36 cellular contexts compared by ENCODE assay signal in the genomic region with DNA sequence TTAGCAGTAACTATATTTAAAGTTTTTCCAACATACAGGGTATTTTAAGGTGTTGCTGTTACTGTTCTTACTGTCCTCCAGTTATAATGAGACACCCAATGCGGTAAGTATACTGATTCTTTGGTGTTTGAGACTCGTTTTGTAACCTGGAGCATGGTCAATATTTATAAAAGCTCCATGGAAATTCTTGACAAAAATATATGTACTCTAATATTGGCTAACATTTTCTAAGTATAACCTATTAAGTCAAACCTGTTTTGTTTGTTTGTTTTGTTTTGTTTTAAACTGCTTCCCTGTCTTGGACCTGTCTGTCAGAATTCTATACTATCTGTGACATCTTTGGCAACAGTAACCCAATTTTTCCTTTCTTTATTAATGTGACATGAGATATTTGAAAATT.
"Had no signal": no experiment of that assay in that cellular context is flagged by ENCODE, and none has a peak within 500 bp of the region (broad histone marks: within the 10 kb centered on the region; RNA-seq: fewer than 3 reads in every experiment).

No MANE protein-coding gene starts in this region.

- H3K27ac Mint-ChIP-seq: activated naive CD4-positive, alpha-beta T cell treated with anti-CD3 and anti-CD28 coated beads for 36 hours; activated naive CD4-positive, alpha-beta T cell treated with anti-CD3 and anti-CD28 coated beads, Interleukin-2, amount 10 ng/mL, durations not matched to agents 7 days and 5 days; activated naive CD4-positive, alpha-beta T cell treated with anti-CD3 and anti-CD28 coated beads, Interleukin-2, amount 50 U/mL, for 24 hours; activated naive CD4-positive, alpha-beta T cell treated with anti-CD3 and anti-CD28 coated beads, Interleukin-2, amount 50 U/mL, for 72 hours; activated naive CD8-positive, alpha-beta T cell; activated naive CD8-positive, alpha-beta T cell treated with anti-CD3 and anti-CD28 coated beads for 36 hours; activated naive CD8-positive, alpha-beta T cell treated with anti-CD3 and anti-CD28 coated beads, Interleukin-2, amount 10 ng/mL, durations not matched to agents 7 days and 5 days; activated naive CD8-positive, alpha-beta T cell treated with anti-CD3 and anti-CD28 coated beads, Interleukin-2, amount 50 U/mL, for 24 hours; activated T-cell treated with anti-CD3 and anti-CD28 coated beads, Interleukin-2, amount 50 U/mL, for 72 hours; activated T-helper 1 cell treated with anti-CD3 and anti-CD28 coated beads, Interleukin-12 subunit alpha, Interleukin-12 subunit beta, Interleukin-2, Interleukin-4 antibody, amounts not matched to agents 30 ng/mL and 10 ng/mL and 1 ng/mL, durations not matched to agents 14 hours and 24 hours and 36 hours; activated T-helper 17 cell treated with anti-CD3 and anti-CD28 coated beads, Interleukin-2, amount 50 U/mL, for 72 hours; activated T-helper 2 cell treated with anti-CD3 and anti-CD28 coated beads, Interferon-gamma antibody, Interleukin-2, Interleukin-4, amounts not matched to agents 10 μg/mL and 5 μg/mL and 100 μg/mL, durations not matched to agents 14 hours and 24 hours and 36 hours; brain had no signal

- ATAC-seq: activated naive CD4-positive, alpha-beta T cell treated with anti-CD3 and anti-CD28 coated beads, Interleukin-2, amount 50 U/mL, for 72 hours; activated naive CD8-positive, alpha-beta T cell treated with anti-CD3 and anti-CD28 coated beads, Interleukin-2, amount 50 U/mL, for 24 hours; activated T-cell treated with anti-CD3 and anti-CD28 coated beads, Interleukin-2, amount 50 U/mL, for 4 hours; activated T-cell treated with anti-CD3 and anti-CD28 coated beads, Interleukin-2, amount 50 U/mL, for 72 hours; activated T-helper 17 cell treated with anti-CD3 and anti-CD28 coated beads, Interleukin-2, amount 50 U/mL, for 72 hours; body of pancreas had no signal

- H3K27ac ChIP-seq: adrenal gland, ascending aorta, body of pancreas, brain microvascular endothelial cell, cardiac muscle cell had no signal

- H3K36me3 Mint-ChIP-seq: activated naive CD4-positive, alpha-beta T cell treated with anti-CD3 and anti-CD28 coated beads, Interleukin-2, amount 10 ng/mL, durations not matched to agents 7 days and 5 days; activated naive CD8-positive, alpha-beta T cell treated with anti-CD3 and anti-CD28 coated beads for 36 hours; activated naive CD8-positive, alpha-beta T cell treated with anti-CD3 and anti-CD28 coated beads, Interleukin-2, amount 10 ng/mL, durations not matched to agents 7 days and 5 days; brain had no signal

- H3K4me3 Mint-ChIP-seq: activated naive CD4-positive, alpha-beta T cell treated with anti-CD3 and anti-CD28 coated beads for 36 hours; activated naive CD4-positive, alpha-beta T cell treated with anti-CD3 and anti-CD28 coated beads, Interleukin-2, amount 10 ng/mL, durations not matched to agents 7 days and 5 days; activated naive CD4-positive, alpha-beta T cell treated with anti-CD3 and anti-CD28 coated beads, Interleukin-2, amount 50 U/mL, for 24 hours; activated naive CD8-positive, alpha-beta T cell; activated naive CD8-positive, alpha-beta T cell treated with anti-CD3 and anti-CD28 coated beads for 36 hours; activated naive CD8-positive, alpha-beta T cell treated with anti-CD3 and anti-CD28 coated beads, Interleukin-2, amount 10 ng/mL, durations not matched to agents 7 days and 5 days; activated naive CD8-positive, alpha-beta T cell treated with anti-CD3 and anti-CD28 coated beads, Interleukin-2, amount 50 U/mL, for 24 hours; activated T-cell treated with anti-CD3 and anti-CD28 coated beads, Interleukin-2, amount 50 U/mL, for 4 hours; activated T-cell treated with anti-CD3 and anti-CD28 coated beads, Interleukin-2, amount 50 U/mL, for 72 hours; activated T-helper 1 cell treated with anti-CD3 and anti-CD28 coated beads, Interleukin-12 subunit alpha, Interleukin-12 subunit beta, Interleukin-2, Interleukin-4 antibody, amounts not matched to agents 30 ng/mL and 10 ng/mL and 1 ng/mL, durations not matched to agents 14 hours and 24 hours and 36 hours; activated T-helper 17 cell treated with anti-CD3 and anti-CD28 coated beads, Interleukin-2, amount 50 U/mL, for 72 hours; brain; central memory CD8-positive, alpha-beta T cell had no signal

- H3K27me3 Mint-ChIP-seq: activated naive CD4-positive, alpha-beta T cell treated with anti-CD3 and anti-CD28 coated beads, Interleukin-2, amount 50 U/mL, for 24 hours; activated naive CD8-positive, alpha-beta T cell; activated T-helper 17 cell treated with anti-CD3 and anti-CD28 coated beads, Interleukin-2, amount 50 U/mL, for 72 hours; central memory CD8-positive, alpha-beta T cell had no signal

- H3K4me3 ChIP-seq: adrenal gland, ascending aorta, body of pancreas, breast epithelium, cardiac muscle cell had no signal

- H3K9me3 Mint-ChIP-seq: activated naive CD4-positive, alpha-beta T cell treated with anti-CD3 and anti-CD28 coated beads, Interleukin-2, amount 10 ng/mL, durations not matched to agents 7 days and 5 days; activated naive CD4-positive, alpha-beta T cell treated with anti-CD3 and anti-CD28 coated beads, Interleukin-2, amount 50 U/mL, for 24 hours; activated T-cell treated with anti-CD3 and anti-CD28 coated beads, Interleukin-2, amount 50 U/mL, for 4 hours; activated T-helper 17 cell treated with anti-CD3 and anti-CD28 coated beads, Interleukin-2, amount 50 U/mL, for 72 hours; central memory CD8-positive, alpha-beta T cell had no signal

- DNase-seq: activated effector memory CD4-positive, alpha-beta T cell treated with anti-CD3 and anti-CD28 coated beads, Interleukin-2, amount 50 U/mL, for 16 hours; activated effector memory CD4-positive, alpha-beta T cell treated with Interleukin-2 at 50 U/mL for 16 hours; activated gamma-delta T cell; activated gamma-delta T cell treated with Interleukin-2 at 50 U/mL for 16 hours; activated naive CD4-positive, alpha-beta T cell; activated naive CD4-positive, alpha-beta T cell treated with anti-CD3 and anti-CD28 coated beads for 36 hours; activated naive CD4-positive, alpha-beta T cell treated with anti-CD3 and anti-CD28 coated beads, Interleukin-2, amount 10 ng/mL, durations not matched to agents 7 days and 5 days; activated naive CD4-positive, alpha-beta T cell treated with anti-CD3 and anti-CD28 coated beads, Interleukin-2, amount 50 U/mL, for 16 hours; activated naive CD4-positive, alpha-beta T cell treated with Interleukin-2 at 50 U/mL for 16 hours; activated naive CD8-positive, alpha-beta T cell treated with anti-CD3 and anti-CD28 coated beads for 36 hours; activated naive CD8-positive, alpha-beta T cell treated with anti-CD3 and anti-CD28 coated beads, Interleukin-2, amount 10 ng/mL, durations not matched to agents 7 days and 5 days; activated naive CD8-positive, alpha-beta T cell treated with anti-CD3 and anti-CD28 coated beads, Interleukin-2, amount 50 U/mL, for 24 hours; activated T-cell treated with anti-CD3 and anti-CD28 coated beads, Interleukin-2, amount 50 U/mL, for 4 hours; activated T-cell treated with anti-CD3 and anti-CD28 coated beads, Interleukin-2, amount 50 U/mL, for 48 hours; activated T-cell treated with anti-CD3 and anti-CD28 coated beads, Interleukin-2, amount 50 U/mL, for 72 hours; adrenal gland; amniotic stem cell; amygdala; anterior cingulate cortex; aorta; body of pancreas; brain microvascular endothelial cell; caudate nucleus; central memory CD4-positive, alpha-beta T cell; cerebellar nuclear complex had no signal

- H3K4me1 Mint-ChIP-seq: activated naive CD8-positive, alpha-beta T cell treated with anti-CD3 and anti-CD28 coated beads for 36 hours; brain had no signal
